9 cellular contexts compared by ENCODE assay signal in the genomic region with DNA sequence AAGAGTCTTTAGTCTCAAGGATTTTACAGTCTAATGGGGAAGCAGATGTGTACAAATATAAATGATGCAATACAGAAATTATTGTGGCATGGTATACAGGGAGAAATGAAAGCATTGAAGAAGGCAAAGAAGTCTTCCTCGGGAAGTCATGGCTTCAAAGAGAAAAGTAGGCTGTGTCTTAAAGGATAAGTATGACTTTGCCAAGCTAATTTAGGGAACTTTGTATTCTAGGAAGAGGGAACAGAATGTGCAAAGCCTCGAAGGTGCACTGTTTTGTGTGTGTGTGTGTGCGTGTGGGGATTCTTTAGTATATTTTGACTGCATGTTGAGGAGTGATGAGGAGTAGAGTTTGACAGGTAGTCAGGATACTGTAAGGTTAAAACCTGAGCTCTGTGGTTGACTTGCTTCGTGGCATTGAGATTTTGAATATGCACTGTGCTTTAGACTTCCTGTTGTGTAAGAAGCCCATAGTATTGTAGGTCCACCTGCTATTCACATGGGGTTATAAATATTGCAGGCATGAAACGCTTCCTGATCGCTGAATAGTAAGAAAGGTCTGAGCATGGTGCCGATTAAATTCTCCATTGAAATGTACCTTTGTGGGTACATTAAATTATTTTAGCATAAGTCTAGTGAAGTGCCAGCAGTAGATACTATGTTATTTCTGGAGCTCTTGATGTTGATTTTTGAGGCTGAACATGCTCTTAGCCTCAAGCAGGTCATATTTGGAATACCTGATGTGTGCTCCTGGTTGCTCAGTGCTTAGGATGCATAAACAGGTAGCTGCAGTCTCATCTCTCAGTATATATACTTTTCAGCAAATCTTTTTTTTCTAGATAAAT.
DNase-seq lines count a peak whose midpoint lies in the region; ATAC-seq lines count a peak whose summit lies in the region.
"Had no signal": no experiment of that assay in that cellular context is flagged by ENCODE, and none has a peak within 500 bp of the region (broad histone marks: within the 10 kb centered on the region; RNA-seq: fewer than 3 reads in every experiment).

No MANE protein-coding gene starts in this region.

- H3K36me3 Mint-ChIP-seq in T-helper 2 cell treated with Interferon-gamma antibody and Interleukin-4, amounts not matched to agents 5 μg/mL and 100 μg/mL, for 36 hours (ENCODE audit: low read depth), result peaks cover 33% of the 10 kb centered on the region

- peaks cover 82% of the 10 kb centered on the region for H3K4me1 Mint-ChIP-seq in T-helper 2 cell treated with Interferon-gamma antibody and Interleukin-4, amounts not matched to agents 5 μg/mL and 100 μg/mL, for 36 hours (ENCODE audit: low read depth)

- H3K27ac ChIP-seq in mucosa of rectum (ENCODE audit: low read depth in 2 of 2, low read length in 2 of 2), result peak overlapping the region; percentile 73 to 85

- peak overlapping the region; percentile 84 for H3K4me3 Mint-ChIP-seq in T-helper 2 cell treated with Interferon-gamma antibody and Interleukin-4, amounts not matched to agents 5 μg/mL and 100 μg/mL, for 36 hours

- H3K27me3 Mint-ChIP-seq in T-helper 2 cell treated with Interferon-gamma antibody and Interleukin-4, amounts not matched to agents 5 μg/mL and 100 μg/mL, for 36 hours (ENCODE audit: low read depth), result no peaks in the 10 kb centered on the region

- peak; percentile 71 for DNase-seq in DMS153 (lab: John Stamatoyannopoulos, UW)
- no peak for DNase-seq in T-helper 2 cell treated with Interferon-gamma antibody and Interleukin-4, amounts not matched to agents 5 μg/mL and 100 μg/mL, for 36 hours (ENCODE audit: low spot score)
- no peak for DNase-seq in stimulated activated CD4-positive, alpha-beta T cell treated with anti-CD3 and anti-CD28 coated beads, Interleukin-2, amount 100 ng/mL, for 24 hours
- no peak for DNase-seq in NCI-H510A (lab: John Stamatoyannopoulos, UW)
- DNase-seq in iPS-NIHi11 (ENCODE audit: low spot score), result no peak
- DNase-seq in NCI-H2196 treated with DMSO at 0.1 percent for 48 hours (lab: John Stamatoyannopoulos, UW; ENCODE audit: unreplicated experiment), result no peak
- DNase-seq: activated CD4-positive, alpha-beta T cell treated with anti-CD3 and anti-CD28 coated beads, Interleukin-2, amount 50 U/mL, for 4 hours had no signal

- H3K27ac Mint-ChIP-seq in T-helper 2 cell treated with Interferon-gamma antibody and Interleukin-4, amounts not matched to agents 5 μg/mL and 100 μg/mL, for 36 hours, result peak overlapping the region; percentile 98

- H3K4me1 ChIP-seq in mucosa of rectum (ENCODE audit: control insufficient read depth in 2 of 2, insufficient read depth in 2 of 2, low read length in 2 of 2), result peaks cover 26 to 27% of the 10 kb centered on the region in 2 donors

- peak; percentile 30 for ATAC-seq in GM21526 (IDR thresholded peaks at IDR 0.05; ENCODE audit: low FRiP score, unreplicated experiment)

- H3K36me3 ChIP-seq in mucosa of rectum (ENCODE audit: control insufficient read depth in 2 of 2, insufficient read depth in 2 of 2, low read length in 2 of 2), result no peaks in the 10 kb centered on the region

- H3K4me3 ChIP-seq in mucosa of rectum (ENCODE audit: low read length in 2 of 2), result peak overlapping the region; percentile 3 to 11

- no peaks in the 10 kb centered on the region for H3K9me3 ChIP-seq in mucosa of rectum (ENCODE audit: control insufficient read depth in 2 of 2, low read length in 2 of 2)

- H3K27me3 ChIP-seq in mucosa of rectum (ENCODE audit: control insufficient read depth in 2 of 2, insufficient read depth in 2 of 2, low read length in 2 of 2), result no peaks in the 10 kb centered on the region

- peak overlapping the region; percentile 38 to 48 for H3K9ac ChIP-seq in mucosa of rectum (ENCODE audit: low read depth in 1 of 2, low read length in 2 of 2)

- no peaks in the 10 kb centered on the region for H3K9me3 Mint-ChIP-seq in T-helper 2 cell treated with Interferon-gamma antibody and Interleukin-4, amounts not matched to agents 5 μg/mL and 100 μg/mL, for 36 hours
